ENCODE assay signal across 11 cellular contexts in the genomic region with DNA sequence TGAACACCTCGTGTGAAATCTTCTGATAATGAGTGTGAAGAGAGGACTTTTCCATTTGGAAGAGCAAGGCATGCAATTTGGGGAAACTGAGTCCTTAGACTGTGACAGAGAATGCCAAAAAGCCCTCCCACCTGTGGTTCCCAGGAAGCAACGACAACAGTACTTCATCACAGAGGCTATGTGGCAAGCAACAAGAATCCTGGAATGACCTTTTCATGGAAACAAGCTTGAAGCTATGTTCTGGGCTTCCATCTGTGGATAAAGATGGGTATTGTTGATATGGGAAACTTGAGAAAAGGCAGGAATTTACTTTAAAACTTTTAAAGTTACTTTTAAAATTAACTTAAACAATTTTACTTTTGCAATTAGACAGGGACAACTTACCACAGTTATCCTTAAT.
"Had no signal": no experiment of that assay in that cellular context is flagged by ENCODE, and none has a peak within 500 bp of the region (broad histone marks: within the 10 kb centered on the region; RNA-seq: fewer than 3 reads in every experiment).

No MANE protein-coding gene starts in this region.

- H3K27ac Mint-ChIP-seq: activated CD4-positive, alpha-beta T cell treated with anti-CD3 and anti-CD28 coated beads, Interleukin-2, amount 10 ng/mL, durations not matched to agents 24 days and 14 days; activated CD8-positive, alpha-beta memory T cell treated with anti-CD3 and anti-CD28 coated beads, Interleukin-2, amount 10 ng/mL, durations not matched to agents 7 days and 5 days; activated naive CD4-positive, alpha-beta T cell treated with anti-CD3 and anti-CD28 coated beads, Interleukin-2, amount 50 U/mL, for 24 hours; activated T-cell treated with anti-CD3 and anti-CD28 coated beads, Interleukin-2, amount 50 U/mL, for 24 hours; activated T-helper 1 cell treated with anti-CD3 and anti-CD28 coated beads, Interleukin-12 subunit alpha, Interleukin-12 subunit beta, Interleukin-2, Interleukin-4 antibody, amounts not matched to agents 30 ng/mL and 10 ng/mL and 1 ng/mL, durations not matched to agents 14 hours and 24 hours and 36 hours; T-helper 2 cell treated with Interferon-gamma antibody and Interleukin-4, amounts not matched to agents 5 μg/mL and 100 μg/mL, for 36 hours; WTC11 had no signal

- DNase-seq: SIG-M5 had no signal

- H3K4me2 ChIP-seq: SK-N-SH had no signal

- H3K36me3 Mint-ChIP-seq: brain had no signal

- H3K9me3 ChIP-seq: SK-N-SH had no signal

- H3K4me3 Mint-ChIP-seq: activated CD4-positive, alpha-beta T cell treated with anti-CD3 and anti-CD28 coated beads, Interleukin-2, amount 10 ng/mL, durations not matched to agents 24 days and 14 days; activated CD8-positive, alpha-beta memory T cell treated with anti-CD3 and anti-CD28 coated beads, Interleukin-2, amount 10 ng/mL, durations not matched to agents 7 days and 5 days; activated naive CD4-positive, alpha-beta T cell treated with anti-CD3 and anti-CD28 coated beads, Interleukin-2, amount 50 U/mL, for 24 hours; activated T-cell treated with anti-CD3 and anti-CD28 coated beads, Interleukin-2, amount 50 U/mL, for 24 hours; activated T-helper 1 cell treated with anti-CD3 and anti-CD28 coated beads, Interleukin-12 subunit alpha, Interleukin-12 subunit beta, Interleukin-2, Interleukin-4 antibody, amounts not matched to agents 30 ng/mL and 10 ng/mL and 1 ng/mL, durations not matched to agents 14 hours and 24 hours and 36 hours; brain; central memory CD8-positive, alpha-beta T cell; T-helper 2 cell treated with Interferon-gamma antibody and Interleukin-4, amounts not matched to agents 5 μg/mL and 100 μg/mL, for 36 hours; WTC11 had no signal

- H3K9ac ChIP-seq: SK-N-SH had no signal

- H3K4me1 Mint-ChIP-seq: central memory CD8-positive, alpha-beta T cell; WTC11 had no signal

- H3K27me3 Mint-ChIP-seq: activated naive CD4-positive, alpha-beta T cell treated with anti-CD3 and anti-CD28 coated beads, Interleukin-2, amount 50 U/mL, for 24 hours; activated T-cell treated with anti-CD3 and anti-CD28 coated beads, Interleukin-2, amount 50 U/mL, for 24 hours had no signal
